In the genomic region with DNA sequence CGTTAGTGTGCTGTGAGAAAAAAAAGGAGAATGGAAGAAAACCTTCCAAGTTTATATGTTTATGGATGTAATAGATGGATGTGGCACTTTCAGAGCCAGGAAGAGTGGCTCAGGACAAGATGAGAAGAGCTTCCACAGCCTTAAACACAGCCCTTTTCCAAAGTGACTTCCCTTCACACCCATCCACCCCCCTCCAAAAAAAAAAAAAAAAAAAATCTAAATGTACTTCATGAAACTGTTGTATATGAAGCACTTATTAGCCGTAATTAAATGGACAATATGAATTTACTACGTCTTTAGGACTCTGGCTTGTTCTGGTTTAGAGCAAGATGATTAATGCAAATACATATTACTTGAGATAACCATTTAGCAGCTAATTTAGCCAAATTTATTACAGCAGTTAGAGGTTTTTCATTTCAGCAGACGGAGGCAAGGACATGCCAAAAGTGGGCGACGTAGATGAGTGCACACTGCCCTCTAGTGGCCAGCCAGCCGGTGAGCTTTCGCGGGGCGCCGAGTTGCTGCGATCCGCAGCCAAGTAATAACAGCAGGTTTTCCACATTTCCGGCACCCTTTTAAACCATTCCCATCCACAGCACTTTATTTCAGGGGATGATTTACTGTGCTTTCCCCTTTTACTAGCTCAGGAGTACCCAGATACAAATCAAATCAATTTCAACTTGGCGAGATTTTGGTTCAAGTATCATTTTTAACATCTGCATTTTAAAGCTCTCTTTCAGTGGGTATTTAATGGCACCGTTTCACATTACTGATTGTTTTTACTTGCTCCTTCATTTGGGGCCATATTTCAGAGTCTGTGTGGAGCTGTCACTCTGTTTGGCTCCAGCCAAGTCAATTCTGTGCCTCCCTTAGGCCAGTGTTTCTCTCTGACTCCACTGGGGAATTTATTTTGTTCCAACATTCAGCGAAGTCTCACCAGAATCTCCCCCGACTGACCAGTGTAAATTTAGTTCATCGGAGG, we compare ENCODE assay signal across 1 cellular context.
TF ChIP-seq lines count a peak whose summit lies in the region.

No MANE protein-coding gene starts in this region.

TF ChIP-seq in HepG2, 621 proteins besides CTCF, POLR2A, EP300 and RAD21 (continued from another document and continues in another):
- TF ChIP-seq ZHX2 (IDR thresholded peaks at IDR 0.05; ENCODE audit: low read depth) = no peak
- TF ChIP-seq ZHX2 (CRISPR knock-in tag; IDR thresholded peaks at IDR 0.05; ENCODE audit: borderline replicate concordance) = no peak
- TF ChIP-seq YY1 (IDR thresholded peaks at IDR 0.05; ENCODE audit: insufficient read depth, insufficient replicate concordance, low read depth, low read length) = peak; percentile 66
- no peak for TF ChIP-seq MEIS1 (CRISPR knock-in tag; IDR thresholded peaks at IDR 0.05; ENCODE audit: borderline replicate concordance)
- no peak for TF ChIP-seq ZNF333 (CRISPR knock-in tag; IDR thresholded peaks at IDR 0.05; ENCODE audit: borderline replicate concordance)
- TF ChIP-seq CBX5 (CRISPR knock-in tag; IDR thresholded peaks at IDR 0.05; ENCODE audit: borderline replicate concordance) = peak; percentile 44; the same call in 1 of the 2 replicates
- TF ChIP-seq TSC22D2 (CRISPR knock-in tag; IDR thresholded peaks at IDR 0.05; ENCODE audit: borderline replicate concordance) = 0 out of 2 replicates have a peak, but pooled peaks have one; percentile 29
- TF ChIP-seq ZNF619 (CRISPR knock-in tag; IDR thresholded peaks at IDR 0.05) = no peak
- no peak for TF ChIP-seq ZNF761 (CRISPR knock-in tag; conservative IDR thresholded peaks at IDR 0.05)
- TF ChIP-seq ATF7-NPFF (CRISPR knock-in tag; IDR thresholded peaks at IDR 0.05; ENCODE audit: low read depth) = no peak
- TF ChIP-seq TCF7 (IDR thresholded peaks at IDR 0.05; ENCODE audit: low read depth) = 0 out of 2 replicates have a peak, but pooled peaks have one; percentile 5
- TF ChIP-seq CAMTA2 (CRISPR knock-in tag; IDR thresholded peaks at IDR 0.05; ENCODE audit: borderline replicate concordance) = no peak
- 0 out of 2 replicates have a peak, but pooled peaks have one; percentile 43 for TF ChIP-seq ZSCAN9 (CRISPR knock-in tag; IDR thresholded peaks at IDR 0.05; ENCODE audit: borderline replicate concordance)
- TF ChIP-seq, protein P1, sequence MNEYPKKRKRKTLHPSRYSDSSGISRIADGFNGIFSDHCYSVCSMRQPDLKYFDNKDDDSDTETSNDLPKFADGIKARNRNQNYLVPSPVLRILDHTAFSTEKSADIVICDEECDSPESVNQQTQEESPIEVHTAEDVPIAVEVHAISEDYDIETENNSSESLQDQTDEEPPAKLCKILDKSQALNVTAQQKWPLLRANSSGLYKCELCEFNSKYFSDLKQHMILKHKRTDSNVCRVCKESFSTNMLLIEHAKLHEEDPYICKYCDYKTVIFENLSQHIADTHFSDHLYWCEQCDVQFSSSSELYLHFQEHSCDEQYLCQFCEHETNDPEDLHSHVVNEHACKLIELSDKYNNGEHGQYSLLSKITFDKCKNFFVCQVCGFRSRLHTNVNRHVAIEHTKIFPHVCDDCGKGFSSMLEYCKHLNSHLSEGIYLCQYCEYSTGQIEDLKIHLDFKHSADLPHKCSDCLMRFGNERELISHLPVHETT (CRISPR knock-in tag; conservative IDR thresholded peaks at IDR 0.05) = 0 out of 2 replicates have a peak, but pooled peaks have one; percentile 43
- TF ChIP-seq, protein P2, sequence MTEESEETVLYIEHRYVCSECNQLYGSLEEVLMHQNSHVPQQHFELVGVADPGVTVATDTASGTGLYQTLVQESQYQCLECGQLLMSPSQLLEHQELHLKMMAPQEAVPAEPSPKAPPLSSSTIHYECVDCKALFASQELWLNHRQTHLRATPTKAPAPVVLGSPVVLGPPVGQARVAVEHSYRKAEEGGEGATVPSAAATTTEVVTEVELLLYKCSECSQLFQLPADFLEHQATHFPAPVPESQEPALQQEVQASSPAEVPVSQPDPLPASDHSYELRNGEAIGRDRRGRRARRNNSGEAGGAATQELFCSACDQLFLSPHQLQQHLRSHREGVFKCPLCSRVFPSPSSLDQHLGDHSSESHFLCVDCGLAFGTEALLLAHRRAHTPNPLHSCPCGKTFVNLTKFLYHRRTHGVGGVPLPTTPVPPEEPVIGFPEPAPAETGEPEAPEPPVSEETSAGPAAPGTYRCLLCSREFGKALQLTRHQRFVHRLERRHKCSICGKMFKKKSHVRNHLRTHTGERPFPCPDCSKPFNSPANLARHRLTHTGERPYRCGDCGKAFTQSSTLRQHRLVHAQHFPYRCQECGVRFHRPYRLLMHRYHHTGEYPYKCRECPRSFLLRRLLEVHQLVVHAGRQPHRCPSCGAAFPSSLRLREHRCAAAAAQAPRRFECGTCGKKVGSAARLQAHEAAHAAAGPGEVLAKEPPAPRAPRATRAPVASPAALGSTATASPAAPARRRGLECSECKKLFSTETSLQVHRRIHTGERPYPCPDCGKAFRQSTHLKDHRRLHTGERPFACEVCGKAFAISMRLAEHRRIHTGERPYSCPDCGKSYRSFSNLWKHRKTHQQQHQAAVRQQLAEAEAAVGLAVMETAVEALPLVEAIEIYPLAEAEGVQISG (CRISPR knock-in tag; IDR thresholded peaks at IDR 0.05) = peak; percentile 38; the same call in 1 of the 2 replicates
- TF ChIP-seq, protein P3, sequence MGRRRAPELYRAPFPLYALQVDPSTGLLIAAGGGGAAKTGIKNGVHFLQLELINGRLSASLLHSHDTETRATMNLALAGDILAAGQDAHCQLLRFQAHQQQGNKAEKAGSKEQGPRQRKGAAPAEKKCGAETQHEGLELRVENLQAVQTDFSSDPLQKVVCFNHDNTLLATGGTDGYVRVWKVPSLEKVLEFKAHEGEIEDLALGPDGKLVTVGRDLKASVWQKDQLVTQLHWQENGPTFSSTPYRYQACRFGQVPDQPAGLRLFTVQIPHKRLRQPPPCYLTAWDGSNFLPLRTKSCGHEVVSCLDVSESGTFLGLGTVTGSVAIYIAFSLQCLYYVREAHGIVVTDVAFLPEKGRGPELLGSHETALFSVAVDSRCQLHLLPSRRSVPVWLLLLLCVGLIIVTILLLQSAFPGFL (CRISPR knock-in tag; IDR thresholded peaks at IDR 0.05) = no peak
- no peak for TF ChIP-seq CCAR2 (optimal IDR thresholded peaks at IDR 0.05; ENCODE audit: low read depth, low read length)
- TF ChIP-seq SP5 (CRISPR knock-in tag; IDR thresholded peaks at IDR 0.05; ENCODE audit: borderline replicate concordance, low read depth) = no peak
- TF ChIP-seq MLX (CRISPR knock-in tag; IDR thresholded peaks at IDR 0.05) = no peak
- no peak for TF ChIP-seq ZBTB3 (CRISPR knock-in tag; IDR thresholded peaks at IDR 0.05; ENCODE audit: borderline replicate concordance, low read depth)
- peak; percentile 84; the same call in 1 of the 2 replicates for TF ChIP-seq KDM3A (CRISPR knock-in tag; IDR thresholded peaks at IDR 0.05; ENCODE audit: low read depth)
- TF ChIP-seq POLR2AphosphoS2 (IDR thresholded peaks at IDR 0.05; ENCODE audit: low read depth, low read length) = no peak
- no peak for TF ChIP-seq PHF5A (CRISPR knock-in tag; IDR thresholded peaks at IDR 0.05; ENCODE audit: low read depth, unreplicated experiment)
- TF ChIP-seq ZNF143 (CRISPR knock-in tag; IDR thresholded peaks at IDR 0.05) = no peak
- TF ChIP-seq GABPB1 (CRISPR knock-in tag; IDR thresholded peaks at IDR 0.05) = peak; percentile 52; the same call in 1 of the 2 replicates
- 0 out of 2 replicates have a peak, but pooled peaks have one; percentile 32 for TF ChIP-seq ARID2 (CRISPR knock-in tag; IDR thresholded peaks at IDR 0.05; ENCODE audit: borderline replicate concordance)
- TF ChIP-seq ZFP36 (IDR thresholded peaks at IDR 0.05; ENCODE audit: borderline replicate concordance, low read depth, low read length, partially characterized antibody) = peak; percentile 52
- no peak for TF ChIP-seq UBTF (CRISPR knock-in tag; IDR thresholded peaks at IDR 0.05)
- 0 out of 2 replicates have a peak, but pooled peaks have one; percentile 41 for TF ChIP-seq SIN3B (IDR thresholded peaks at IDR 0.05; ENCODE audit: low read length)
- peak; percentile 87 for TF ChIP-seq ZNF501 (CRISPR knock-in tag; IDR thresholded peaks at IDR 0.05)
- TF ChIP-seq ZNF484 (CRISPR knock-in tag; IDR thresholded peaks at IDR 0.05; ENCODE audit: borderline replicate concordance, low read depth) = no peak
- no peak for TF ChIP-seq PHF20 (CRISPR knock-in tag; IDR thresholded peaks at IDR 0.05)
- no peak for TF ChIP-seq MXI1 (IDR thresholded peaks at IDR 0.05; ENCODE audit: borderline replicate concordance, low read depth, low read length)
- no peak for TF ChIP-seq RARA (CRISPR knock-in tag; IDR thresholded peaks at IDR 0.05)
- no peak for TF ChIP-seq LCORL (IDR thresholded peaks at IDR 0.05)
- TF ChIP-seq LCORL (CRISPR knock-in tag; IDR thresholded peaks at IDR 0.05) = peak; percentile 20; the same call in 1 of the 2 replicates
- TF ChIP-seq ZMAT3 (CRISPR knock-in tag; conservative IDR thresholded peaks at IDR 0.05) = 0 out of 2 replicates have a peak, but pooled peaks have one; percentile 45
- no peak for TF ChIP-seq RCOR2 (CRISPR knock-in tag; IDR thresholded peaks at IDR 0.05)
- no peak for TF ChIP-seq ARNT2 (CRISPR knock-in tag; IDR thresholded peaks at IDR 0.05; ENCODE audit: low read depth)
- TF ChIP-seq ZNF256 (CRISPR knock-in tag; conservative IDR thresholded peaks at IDR 0.05) = 0 out of 2 replicates have a peak, but pooled peaks have one; percentile 49
